Comparison of ENCODE assay signal across 12 cellular contexts in the genomic region with DNA sequence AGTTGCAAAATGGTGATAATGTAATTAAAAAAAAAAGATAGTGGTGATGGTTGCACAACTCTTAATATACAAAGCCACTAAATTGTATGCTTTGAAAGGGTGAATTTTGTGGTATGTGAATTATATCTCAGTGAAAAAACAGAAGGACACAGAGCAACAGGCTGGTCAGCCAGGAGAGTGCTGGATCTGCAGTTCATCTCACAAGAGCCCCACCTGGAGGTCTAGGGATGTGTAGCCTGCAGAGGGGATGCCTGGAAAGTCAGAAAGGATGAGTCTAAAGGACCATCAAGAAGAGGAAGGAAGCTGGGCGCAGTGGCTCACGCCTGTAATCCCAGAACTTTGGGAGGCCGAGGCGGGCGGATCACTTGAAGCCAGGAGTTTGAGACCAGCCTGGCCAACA. TPM values are rescaled to one million over a fixed set of nuclear protein-coding genes. Genes with fewer than 3 reads are reported as not detected.
DNase-seq lines count a peak whose midpoint lies in the region; ATAC-seq and TF ChIP-seq lines count a peak whose summit lies in the region.
"Had no signal": no experiment of that assay in that cellular context is flagged by ENCODE, and none has a peak within 500 bp of the region (broad histone marks: within the 10 kb centered on the region; RNA-seq: fewer than 3 reads in every experiment).

No MANE protein-coding gene starts in this region.

- H3K9me3 ChIP-seq in AG04450 (ENCODE audit: control insufficient read depth, insufficient read depth, low read length) = no peaks in the 10 kb centered on the region; the same call in 1 of the 2 replicates
- H3K9me3 ChIP-seq: gastrocnemius medialis, tibial artery had no signal

- no peak overlapping the region for H3K4me3 Mint-ChIP-seq in glutamatergic neuron (ENCODE audit: unreplicated experiment)
- H3K4me3 Mint-ChIP-seq: naive B cell had no signal

- H3K4me3 ChIP-seq in AG04450 (ENCODE audit: low read depth, low read length) = no peak overlapping the region
- H3K4me3 ChIP-seq: gastrocnemius medialis, tibial artery had no signal

- ATAC-seq in SK-N-SH treated with all-trans-retinoic acid at 6 μM for 48 hours = peak; percentile 67
- ATAC-seq: gastrocnemius medialis had no signal

- POLR2A ChIA-PET in AG04450 (lab: Yijun Ruan, JAX) = interaction anchor here (0.7 kb wide), 1 partner anchor 83 kb away, joined by 3 read pairs; no protein-coding TSS in a partner anchor

- DNase-seq in AG04450 (ENCODE audit: low read depth, low spot score) (no peak), glutamatergic neuron (peak; percentile 43), NCI-H1048 (lab: John Stamatoyannopoulos, UW) (no peak), DMS153 treated with DMSO at 0.1 percent for 48 hours (lab: John Stamatoyannopoulos, UW; ENCODE audit: unreplicated experiment) (no peak), ureter (ENCODE audit: low spot score) (no peak), superior temporal gyrus (ENCODE audit: extremely low spot score) (no peak)
- DNase-seq: amygdala, gastrocnemius medialis, naive B cell, tibial artery had no signal

- no peak overlapping the region for H3K27ac ChIP-seq in AG04450 (ENCODE audit: low read depth, low read length)
- H3K27ac ChIP-seq: gastrocnemius medialis, tibial artery had no signal

- H3K36me3 Mint-ChIP-seq in glutamatergic neuron (ENCODE audit: unreplicated experiment) = no peaks in the 10 kb centered on the region

- peaks cover 8% of the 10 kb centered on the region for H3K4me1 Mint-ChIP-seq in glutamatergic neuron (ENCODE audit: low read depth, unreplicated experiment)

- TF ChIP-seq CTCF in AG04450 (IDR thresholded peaks at IDR 0.05; ENCODE audit: low read depth, low read length) (peak; percentile 48), GM12874 (IDR thresholded peaks at IDR 0.05; ENCODE audit: insufficient read depth, low read depth, low read length) (peak; percentile 15; the same call in 1 of the 2 replicates), glutamatergic neuron (IDR thresholded peaks at IDR 0.05; ENCODE audit: partially characterized antibody, unreplicated experiment) (no peak)

- no peak overlapping the region for H3K27ac Mint-ChIP-seq in glutamatergic neuron (ENCODE audit: unreplicated experiment)

- CTCF ChIA-PET in AG04450 (lab: Charles Lee) = interaction anchor here (0.7 to 1.3 kb wide), 4 partner anchors 9 to 54 kb away, joined by 3 to 4 read pairs (median 4); a partner anchor contains a TSS

- H3K27me3 Mint-ChIP-seq in glutamatergic neuron (ENCODE audit: unreplicated experiment) = peaks cover 7% of the 10 kb centered on the region
- H3K27me3 Mint-ChIP-seq: naive B cell had no signal

- no peaks in the 10 kb centered on the region for H3K27me3 ChIP-seq in AG04450 (ENCODE audit: control insufficient read depth, insufficient read depth, low read length)
- H3K27me3 ChIP-seq: gastrocnemius medialis, tibial artery had no signal

- H3K9me3 Mint-ChIP-seq in glutamatergic neuron (ENCODE audit: unreplicated experiment) = no peaks in the 10 kb centered on the region
- H3K9me3 Mint-ChIP-seq: naive B cell had no signal

TF ChIP-seq in SK-N-SH treated with all-trans-retinoic acid at 6 μM for 48 hours, 23 proteins besides CTCF, POLR2A, EP300 and RAD21:
- no peak for TF ChIP-seq ZC3H10 (CRISPR knock-in tag; IDR thresholded peaks at IDR 0.05)
- no peak for TF ChIP-seq OSR1 (CRISPR knock-in tag; IDR thresholded peaks at IDR 0.05)
- TF ChIP-seq BACH2 (CRISPR knock-in tag; IDR thresholded peaks at IDR 0.05; ENCODE audit: borderline replicate concordance) = no peak
- no peak for TF ChIP-seq ZNF565 (CRISPR knock-in tag; conservative IDR thresholded peaks at IDR 0.05; ENCODE audit: low read depth)
- no peak for TF ChIP-seq ZNF8 (CRISPR knock-in tag; IDR thresholded peaks at IDR 0.05)
- no peak for TF ChIP-seq ISL1 (CRISPR knock-in tag; IDR thresholded peaks at IDR 0.05)
- TF ChIP-seq ESRRG (CRISPR knock-in tag; IDR thresholded peaks at IDR 0.05) = no peak
- no peak for TF ChIP-seq GLIS3 (CRISPR knock-in tag; IDR thresholded peaks at IDR 0.05)
- TF ChIP-seq, protein P1, sequence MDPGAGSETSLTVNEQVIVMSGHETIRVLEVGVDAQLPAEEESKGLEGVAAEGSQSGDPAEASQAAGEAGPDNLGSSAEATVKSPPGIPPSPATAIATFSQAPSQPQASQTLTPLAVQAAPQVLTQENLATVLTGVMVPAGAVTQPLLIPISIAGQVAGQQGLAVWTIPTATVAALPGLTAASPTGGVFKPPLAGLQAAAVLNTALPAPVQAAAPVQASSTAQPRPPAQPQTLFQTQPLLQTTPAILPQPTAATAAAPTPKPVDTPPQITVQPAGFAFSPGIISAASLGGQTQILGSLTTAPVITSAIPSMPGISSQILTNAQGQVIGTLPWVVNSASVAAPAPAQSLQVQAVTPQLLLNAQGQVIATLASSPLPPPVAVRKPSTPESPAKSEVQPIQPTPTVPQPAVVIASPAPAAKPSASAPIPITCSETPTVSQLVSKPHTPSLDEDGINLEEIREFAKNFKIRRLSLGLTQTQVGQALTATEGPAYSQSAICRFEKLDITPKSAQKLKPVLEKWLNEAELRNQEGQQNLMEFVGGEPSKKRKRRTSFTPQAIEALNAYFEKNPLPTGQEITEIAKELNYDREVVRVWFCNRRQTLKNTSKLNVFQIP (CRISPR knock-in tag; IDR thresholded peaks at IDR 0.05; ENCODE audit: borderline replicate concordance, low read depth) = no peak
- no peak for TF ChIP-seq RARB (CRISPR knock-in tag; IDR thresholded peaks at IDR 0.05)
- TF ChIP-seq ARNTL (CRISPR knock-in tag; IDR thresholded peaks at IDR 0.05; ENCODE audit: borderline replicate concordance, low read depth) = no peak
- no peak for TF ChIP-seq TCF4 (CRISPR knock-in tag; IDR thresholded peaks at IDR 0.05; ENCODE audit: borderline replicate concordance)
- no peak for TF ChIP-seq TOX (CRISPR knock-in tag; IDR thresholded peaks at IDR 0.05; ENCODE audit: borderline replicate concordance)
- TF ChIP-seq PPARA (CRISPR knock-in tag; IDR thresholded peaks at IDR 0.05; ENCODE audit: borderline replicate concordance) = no peak
- TF ChIP-seq ZNF70 (CRISPR knock-in tag; IDR thresholded peaks at IDR 0.05) = no peak
- TF ChIP-seq SNAI2 (CRISPR knock-in tag; IDR thresholded peaks at IDR 0.05) = no peak
- TF ChIP-seq ZFP30 (CRISPR knock-in tag; IDR thresholded peaks at IDR 0.05) = no peak

RNA-seq across cellular contexts. Expression of a gene that starts 9.0 kb away (rescaled TPM):
- 36.3 and 41.1 TPM in 2 replicates for polyA plus RNA-seq in AG04450 (2011; rRNA removed)
- polyA minus RNA-seq in AG04450 (2011; rRNA and poly(A)+ RNA removed) = 26.7 and 28.1 TPM in 2 replicates
- 24.6 TPM for total RNA-seq in glutamatergic neuron (ENCODE audit: unreplicated experiment)
- 54.2 TPM for total RNA-seq in ureter

RNA-seq across cellular contexts. Expression of a gene that starts 25.6 kb away (rescaled TPM):
- 12.4 and 21.2 TPM in 2 replicates for polyA plus RNA-seq in AG04450 (2011; rRNA removed)
- polyA minus RNA-seq in AG04450 (2011; rRNA and poly(A)+ RNA removed) = 5.6 and 9.4 TPM in 2 replicates
- 4.7 TPM for total RNA-seq in glutamatergic neuron (ENCODE audit: unreplicated experiment)
- total RNA-seq in ureter = 1.8 TPM

RNA-seq across cellular contexts. Expression of a gene that starts 54.4 kb away (rescaled TPM):
- 60.7 and 72.5 TPM in 2 replicates for polyA plus RNA-seq in AG04450 (2011; rRNA removed)
- 30.2 and 44.4 TPM in 2 replicates for polyA minus RNA-seq in AG04450 (2011; rRNA and poly(A)+ RNA removed)
- total RNA-seq in glutamatergic neuron (ENCODE audit: unreplicated experiment) = 35.0 TPM
- total RNA-seq in ureter = 18.7 TPM
